ENCODE assay signal across 8 cellular contexts in the genomic region with DNA sequence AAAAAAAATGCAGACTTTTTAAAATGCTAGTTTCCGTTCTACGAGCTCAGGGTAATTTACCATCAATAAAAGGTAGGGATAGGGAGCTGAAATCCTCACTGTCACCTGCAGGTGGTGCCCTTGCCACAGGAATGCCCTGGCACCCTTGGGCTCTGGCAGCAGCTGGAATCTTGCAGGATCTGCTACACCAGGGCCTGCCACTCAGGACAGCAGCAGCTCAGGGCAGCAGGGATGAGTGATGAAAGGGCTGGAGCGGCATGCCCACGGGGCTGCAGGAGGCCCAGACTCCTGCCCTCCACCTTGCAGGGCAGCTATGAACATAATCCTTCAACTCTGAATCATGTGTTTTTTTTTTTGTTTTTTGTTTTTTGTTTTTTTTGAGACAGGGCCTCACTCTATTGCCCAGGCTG. TPM values are rescaled to one million over a fixed set of nuclear protein-coding genes. Genes with fewer than 3 reads are reported as not detected.
DNase-seq lines count a peak whose midpoint lies in the region; ATAC-seq, FAIRE-seq and TF ChIP-seq lines count a peak whose summit lies in the region.

No MANE protein-coding gene starts in this region.

- no peak overlapping the region for H2AFZ ChIP-seq in endothelial cell of umbilical vein (ENCODE audit: low read depth, low read length)

- no peaks in the 10 kb centered on the region for H3K9me3 ChIP-seq in NT2/D1 (ENCODE audit: insufficient read depth, low read length)
- no peaks in the 10 kb centered on the region for H3K9me3 ChIP-seq in endothelial cell of umbilical vein (replicated peaks; ENCODE audit: control insufficient read depth, insufficient read depth, low read length)

- H3K4me3 ChIP-seq in NT2/D1 (ENCODE audit: insufficient read length, low read depth), result no peak overlapping the region
- no peak overlapping the region for H3K4me3 ChIP-seq in endothelial cell of umbilical vein (replicated peaks in 1 of 3; ENCODE audit: insufficient read depth in 1 of 3, low read depth in 1 of 3, low read length in 3 of 3)

- FAIRE-seq in endothelial cell of umbilical vein (lab: Jason Lieb, UNC), result peak; percentile 93

- no peak for TF ChIP-seq POLR2A in endothelial cell of umbilical vein (IDR thresholded peaks at IDR 0.05; ENCODE audit: low read depth, low read length)

- ATAC-seq in GM19351 (IDR thresholded peaks at IDR 0.05; ENCODE audit: unreplicated experiment), result no peak

- CTCF ChIA-PET in endothelial cell of umbilical vein (lab: Charles Lee), result interaction anchor here (0.6 to 4.6 kb wide), 43 partner anchors 9 to 481 kb away, joined by 3 to 233 read pairs (median 5); partner anchors contain the start of genes GNG7, SLC39A3, THOP1 and TIMM13

- H3K4me1 ChIP-seq in NT2/D1 (ENCODE audit: insufficient read depth, insufficient read length), result peaks cover 2% of the 10 kb centered on the region
- H3K4me1 ChIP-seq in endothelial cell of umbilical vein (ENCODE audit: control insufficient read depth, extremely low read depth, insufficient read depth, low read length), result no peaks in the 10 kb centered on the region

- H3K9ac ChIP-seq in NT2/D1 (ENCODE audit: insufficient read length, low read depth) (no peak overlapping the region), endothelial cell of umbilical vein (replicated peaks; ENCODE audit: extremely low read depth, insufficient read depth, low read length) (no peak overlapping the region)

- DNase-seq in COR-L47 (lab: John Stamatoyannopoulos, UW) (peak; percentile 75), HT1080 (ENCODE audit: low read depth) (peak; percentile 64), NT2/D1 (ENCODE audit: low read depth, low spot score) (peak; percentile 64), endothelial cell of umbilical vein (ENCODE audit: low read depth, low spot score) (peak; percentile 72), myocyte (ENCODE audit: low read depth) (peak; percentile 84)
- peak; percentile 43 to 56 for DNase-seq in activated CD8-positive, alpha-beta memory T cell treated with anti-CD3 and anti-CD28 coated beads for 4 hours (ENCODE audit: low read depth in 2 of 2)
- peak; percentile 66 for DNase-seq in stimulated activated CD8-positive, alpha-beta memory T cell treated with anti-CD3 and anti-CD28 coated beads, Interleukin-7, amount 100 ng/mL, for 24 hours (ENCODE audit: low read depth)

- intact Hi-C loops in endothelial cell of umbilical vein (cut with micrococcal nuclease), result loop anchor here (1.0 kb wide), 3 partner anchors 101 to 302 kb away; no protein-coding TSS in a partner anchor

- POLR2A ChIA-PET in endothelial cell of umbilical vein (lab: Charles Lee), result no interaction called here

- TF ChIP-seq CTCF in endothelial cell of umbilical vein (IDR thresholded peaks at IDR 0.05; ENCODE audit: extremely low read depth in 1 of 2, insufficient read depth in 1 of 2, low read depth in 1 of 2, low read length in 2 of 2), result peak; percentile 73 to 87

- no peaks in the 10 kb centered on the region for H3K79me2 ChIP-seq in endothelial cell of umbilical vein (ENCODE audit: control insufficient read depth, insufficient read depth, low read length)

- H3K9me1 ChIP-seq in endothelial cell of umbilical vein (replicated peaks; ENCODE audit: control insufficient read depth, extremely low read depth, insufficient read depth, low read length), result no peaks in the 10 kb centered on the region

- no TSS peak for BruUV-seq in endothelial cell of umbilical vein (replicated peaks; lab: Mats Ljungman, UMichigan)

- H3K27me3 ChIP-seq in NT2/D1 (ENCODE audit: insufficient read depth, insufficient read length) (no peaks in the 10 kb centered on the region), endothelial cell of umbilical vein (ENCODE audit: control insufficient read depth in 2 of 2, insufficient read depth in 2 of 2, low read length in 2 of 2) (peaks cover 0 to 3% of the 10 kb centered on the region in 2 experiments)

- H3K27ac ChIP-seq in endothelial cell of umbilical vein (ENCODE audit: insufficient read depth, low read depth, low read length), result no peak overlapping the region

- H3K36me3 ChIP-seq in NT2/D1 (ENCODE audit: insufficient read depth, insufficient read length, low read length), result no peaks in the 10 kb centered on the region
- H3K36me3 ChIP-seq in endothelial cell of umbilical vein (ENCODE audit: control insufficient read depth in 2 of 2, extremely low read depth in 1 of 2, insufficient read depth in 2 of 2, low read length in 2 of 2), result no peaks in the 10 kb centered on the region

- dilution Hi-C loops in endothelial cell of umbilical vein (cut with MboI; ENCODE audit: extremely low pct_ligation_motif_present, low sequenced_read_pairs), result no loop called here

- no peak overlapping the region for H3K4me2 ChIP-seq in endothelial cell of umbilical vein (ENCODE audit: insufficient read depth, low read length)

- no peaks in the 10 kb centered on the region for H4K20me1 ChIP-seq in endothelial cell of umbilical vein (replicated peaks; ENCODE audit: control insufficient read depth, extremely low read depth, insufficient read depth, low read length)

TF ChIP-seq in endothelial cell of umbilical vein, 7 proteins besides CTCF, POLR2A, EP300 and RAD21:
- TF ChIP-seq MYC (IDR thresholded peaks at IDR 0.05; ENCODE audit: low read depth, low read length), result no peak
- no peak for TF ChIP-seq JUN (IDR thresholded peaks at IDR 0.05; ENCODE audit: borderline replicate concordance, insufficient read depth, insufficient read length, low read depth)
- no peak for TF ChIP-seq FOS (IDR thresholded peaks at IDR 0.05; ENCODE audit: borderline replicate concordance, insufficient read depth, low read length)
- no peak for TF ChIP-seq MAX (IDR thresholded peaks at IDR 0.05; ENCODE audit: insufficient read depth, insufficient read length)
- TF ChIP-seq GATA2 (IDR thresholded peaks at IDR 0.05; ENCODE audit: insufficient read depth, insufficient read length, low read depth, low read length), result no peak
- no peak for TF ChIP-seq EZH2 (IDR thresholded peaks at IDR 0.05; ENCODE audit: borderline replicate concordance, low read depth, low read length, severe bottlenecking)
- TF ChIP-seq POLR2AphosphoS5 (IDR thresholded peaks at IDR 0.05; ENCODE audit: insufficient read depth, low read depth, low read length), result no peak

RNA-seq across cellular contexts. Expression of gene GNG7, which starts 54.0 kb away (rescaled TPM):
- total RNA-seq in HT1080 (2014; rRNA removed; shearing (Covaris generic)), result not detected in 2 replicates
- 0.02 TPM in 1 of 2 replicates, not detected in the other for polyA plus RNA-seq in HT1080 (2015; cell fraction: cytosol; rRNA removed)
- polyA plus RNA-seq in HT1080 (2015; cell fraction: nucleus; rRNA removed), result 0.10 and 0.30 TPM in 2 replicates
- 0.72 and 0.84 TPM in 2 replicates for total RNA-seq in endothelial cell of umbilical vein
- polyA plus RNA-seq in endothelial cell of umbilical vein, result 0.25 and 0.29 TPM in 2 replicates
- polyA plus RNA-seq in endothelial cell of umbilical vein (2011; cell fraction: cytosol; rRNA removed), result 0.17 and 0.30 TPM in 2 replicates
- polyA plus RNA-seq in endothelial cell of umbilical vein (2011; cell fraction: nucleus; rRNA removed), result 0.33 and 0.42 TPM in 2 replicates
- 0.35 and 0.76 TPM in 2 replicates for polyA plus RNA-seq in endothelial cell of umbilical vein (2012)
- polyA minus RNA-seq in endothelial cell of umbilical vein, result 0.19 and 0.28 TPM in 2 replicates
- not detected for polyA minus RNA-seq in endothelial cell of umbilical vein (2011; cell fraction: cytosol; rRNA and poly(A)+ RNA removed)
- polyA minus RNA-seq in endothelial cell of umbilical vein (2011; cell fraction: nucleus; rRNA and poly(A)+ RNA removed), result not detected in 2 replicates
- total RNA-seq in myocyte, result not detected in 2 replicates
- not detected for polyA plus RNA-seq in myocyte (2012)
